Comparison of ENCODE assay signal across 8 cellular contexts in the genomic region with DNA sequence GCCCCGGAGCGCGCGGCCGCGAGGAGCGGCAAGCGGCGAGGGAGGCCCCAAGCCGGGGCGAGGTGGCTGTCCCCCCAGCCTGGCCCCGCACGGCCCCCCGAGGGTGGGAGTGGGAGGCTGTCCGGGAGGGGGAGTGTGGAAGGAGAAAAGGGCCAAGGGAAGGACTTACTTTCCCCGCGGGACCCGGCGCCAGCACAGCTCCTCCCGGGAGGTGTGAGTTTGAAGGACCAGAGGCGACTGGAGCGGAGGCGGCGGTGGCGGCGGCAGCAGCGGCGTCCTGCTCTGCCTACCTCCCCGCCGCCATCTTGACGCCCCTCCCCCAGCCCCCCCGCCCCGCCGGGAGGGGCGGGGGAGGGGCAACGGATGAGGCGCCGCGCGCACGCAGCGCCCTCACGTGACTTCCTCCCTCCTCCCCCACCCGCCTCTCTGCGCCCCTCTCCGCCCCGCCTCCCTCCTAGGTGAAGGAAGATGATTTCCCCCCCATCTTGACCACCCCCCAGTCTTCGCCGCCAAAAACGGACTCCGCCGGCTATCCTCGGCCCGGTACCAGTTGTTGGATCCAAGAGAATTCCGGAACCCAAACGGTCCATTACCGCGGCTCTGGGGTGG. TPM values are rescaled to one million over a fixed set of nuclear protein-coding genes. Genes with fewer than 3 reads are reported as not detected.
DNase-seq lines count a peak whose midpoint lies in the region; ATAC-seq and TF ChIP-seq lines count a peak whose summit lies in the region.

A gene (minus strand): TSS at position 316 of the 609 bp plus-strand sequence. CDS start 14,406 bp downstream, outside the sequence.

- peaks cover 50% of the 10 kb centered on the region for H3K79me2 ChIP-seq in OCI-LY3 (ENCODE audit: low read length)

- peak within 1 kb of the TSS; percentile 89 to 99 (median 97) for H3K27ac Mint-ChIP-seq in CD4-positive, alpha-beta memory T cell

- H3K36me3 Mint-ChIP-seq in CD4-positive, alpha-beta memory T cell, result peaks cover 0 to 17% of the 10 kb centered on the region in 2 donors

- H3K27ac ChIP-seq in CD4-positive, alpha-beta memory T cell (ENCODE audit: low read depth, low read length), result peak within 1 kb of the TSS; percentile 85
- H3K27ac ChIP-seq in OCI-LY3 (ENCODE audit: low read length), result peak within 1 kb of the TSS; percentile 97
- peak within 1 kb of the TSS; percentile 95 to 100 for H3K27ac ChIP-seq in esophagus (ENCODE audit: low read depth in 2 of 2, low read length in 1 of 2)
- H3K27ac ChIP-seq in muscle layer of duodenum (ENCODE audit: low read length), result peak within 1 kb of the TSS; percentile 95

- peak; percentile 31 for ATAC-seq in GM21360 (IDR thresholded peaks at IDR 0.05; ENCODE audit: unreplicated experiment)

- H4K20me1 ChIP-seq in OCI-LY3 (ENCODE audit: insufficient read depth, low read length), result peaks cover 35% of the 10 kb centered on the region

- peak in 4 of 5 donors; percentile 92 to 94 (median 93) for DNase-seq in CD4-positive, alpha-beta memory T cell
- DNase-seq in HuH-7 (ENCODE audit: low spot score) (peak; percentile 82), activated T-cell treated with anti-CD3 and anti-CD28 coated beads for 48 hours (ENCODE audit: low read depth) (peak; percentile 88)
- peak; percentile 79 to 87 for DNase-seq in stimulated activated CD8-positive, alpha-beta memory T cell treated with anti-CD3 and anti-CD28 coated beads, Interleukin-7, amount 100 ng/mL, for 4 hours (ENCODE audit: low read depth in 2 of 2)

- CTCF ChIA-PET in CD4-positive, alpha-beta memory T cell (lab: Charles Lee; ENCODE audit: partially characterized antibody), result interaction anchor here (0.6 to 2.7 kb wide), 33 partner anchors 9 to 985 kb away, joined by 3 to 24 read pairs (median 4); a partner anchor contains a TSS

- H3K27me3 Mint-ChIP-seq in CD4-positive, alpha-beta memory T cell, result no peaks in the 10 kb centered on the region

- H2AFZ ChIP-seq in OCI-LY3 (ENCODE audit: low read depth, low read length), result no peak within 1 kb of the TSS; the same call in 1 of the 2 replicates

- no peaks in the 10 kb centered on the region for H3K9me3 ChIP-seq in CD4-positive, alpha-beta memory T cell (ENCODE audit: control insufficient read depth in 1 of 2, low read length in 2 of 2)
- no peaks in the 10 kb centered on the region for H3K9me3 ChIP-seq in OCI-LY3 (ENCODE audit: insufficient read depth, low read length)
- no peaks in the 10 kb centered on the region for H3K9me3 ChIP-seq in esophagus (ENCODE audit: control insufficient read depth in 2 of 2, insufficient read depth in 1 of 2, low read depth in 1 of 2, low read length in 1 of 2)
- no peaks in the 10 kb centered on the region for H3K9me3 ChIP-seq in muscle layer of duodenum (ENCODE audit: control insufficient read depth in 1 of 2, low read length in 2 of 2)

- WGBS in esophagus, 2 donors, result 0 to 1% methylated on average over 38 to 54 of the region's 58 CpGs

- H3K4me2 ChIP-seq in OCI-LY3 (ENCODE audit: low read length), result peak within 1 kb of the TSS; percentile 93

- POLR2A ChIA-PET in CD4-positive, alpha-beta memory T cell (lab: Charles Lee; ENCODE audit: partially characterized antibody), result interaction anchor here (0.5 to 5.0 kb wide), 24 partner anchors 10 to 1774 kb away, joined by 3 to 113 read pairs (median 6); a partner anchor contains a TSS

- no peaks in the 10 kb centered on the region for H3K36me3 ChIP-seq in CD4-positive, alpha-beta memory T cell (ENCODE audit: insufficient read depth, low read length)
- H3K36me3 ChIP-seq in OCI-LY3 (replicated peaks; ENCODE audit: low read depth, low read length) (peaks cover 5% of the 10 kb centered on the region), esophagus (ENCODE audit: control insufficient read depth in 2 of 2, insufficient read depth in 2 of 2, low read length in 1 of 2) (no peaks in the 10 kb centered on the region), muscle layer of duodenum (ENCODE audit: control insufficient read depth in 1 of 2, insufficient read depth in 2 of 2, low read length in 2 of 2) (no peaks in the 10 kb centered on the region)

- peaks cover 10 to 32% (median 18%) of the 10 kb centered on the region in 4 donors for H3K4me1 Mint-ChIP-seq in CD4-positive, alpha-beta memory T cell

- no peak for TF ChIP-seq CTCF in OCI-LY3 (IDR thresholded peaks at IDR 0.05; ENCODE audit: low read depth, low read length)

- peak within 1 kb of the TSS; percentile 92 to 94 for H3K4me3 ChIP-seq in CD4-positive, alpha-beta memory T cell (ENCODE audit: low read length in 2 of 2)
- H3K4me3 ChIP-seq in OCI-LY3 (ENCODE audit: low read length), result peak within 1 kb of the TSS; percentile 90
- peak within 1 kb of the TSS; percentile 82 to 93 for H3K4me3 ChIP-seq in esophagus (ENCODE audit: low read depth in 1 of 2, low read length in 2 of 2)
- H3K4me3 ChIP-seq in muscle layer of duodenum (ENCODE audit: low read depth in 1 of 2, low read length in 2 of 2), result peak within 1 kb of the TSS; percentile 79 to 97

- peak within 1 kb of the TSS; percentile 85 to 98 (median 94) for H3K4me3 Mint-ChIP-seq in CD4-positive, alpha-beta memory T cell

- H3K9me3 Mint-ChIP-seq in CD4-positive, alpha-beta memory T cell, result peaks cover 0 to 6% (median 0%) of the 10 kb centered on the region in 8 donors

- peak within 1 kb of the TSS; percentile 99 for H3K9ac ChIP-seq in OCI-LY3 (ENCODE audit: low read length)

- no peaks in the 10 kb centered on the region for H3K27me3 ChIP-seq in CD4-positive, alpha-beta memory T cell (ENCODE audit: insufficient read depth, low read length)
- H3K27me3 ChIP-seq in OCI-LY3 (ENCODE audit: low read depth, low read length) (no peaks in the 10 kb centered on the region), esophagus (ENCODE audit: control insufficient read depth in 1 of 2, insufficient read depth in 2 of 2, low read length in 2 of 2) (no peaks in the 10 kb centered on the region), muscle layer of duodenum (ENCODE audit: low read depth, low read length) (no peaks in the 10 kb centered on the region)

- intact Hi-C loops in CD4-positive, alpha-beta memory T cell (cut with micrococcal nuclease), result loop anchor here (1.0 to 10.0 kb wide), 11 partner anchors 20 to 470 kb away; a partner anchor contains a TSS

- peaks cover 39% of the 10 kb centered on the region for H3K4me1 ChIP-seq in CD4-positive, alpha-beta memory T cell (ENCODE audit: insufficient read depth, low read length)
- peaks cover 31% of the 10 kb centered on the region for H3K4me1 ChIP-seq in OCI-LY3 (ENCODE audit: low read length)
- peaks cover 0 to 2% of the 10 kb centered on the region in 2 donors for H3K4me1 ChIP-seq in esophagus (ENCODE audit: control insufficient read depth in 2 of 2, insufficient read depth in 2 of 2, low read length in 1 of 2)
- peaks cover 0 to 19% of the 10 kb centered on the region in 2 donors for H3K4me1 ChIP-seq in muscle layer of duodenum (ENCODE audit: control insufficient read depth in 1 of 2, insufficient read depth in 2 of 2, low read length in 2 of 2)

RNA-seq across cellular contexts. Expression of the gene that starts here (rescaled TPM):
- total RNA-seq in CD4-positive, alpha-beta memory T cell, result 10 to 100 TPM; 54.1 to 56.3 TPM
- polyA plus RNA-seq in CD4-positive, alpha-beta memory T cell, result 10 to 100 TPM; 26.3 to 39.9 TPM
- 1 to 10 TPM; 4.1 to 4.8 TPM for polyA plus RNA-seq in esophagus

Comparison
In these comparisons a context has a peak if more than half of its experiments do, and no peak if none do; other contexts are left out.
1. Peak in every context shown above with its lines: DNase-seq, ATAC-seq, H3K4me3 ChIP-seq and H3K27ac ChIP-seq.
2. RNA of the gene that starts here (polyA plus RNA-seq): 26.3 to 39.9 TPM in CD4-positive, alpha-beta memory T cell; 4.1 to 4.8 TPM in esophagus; every median in the first group is over 4 times any median in the second.